ENCODE assay signal across 8 cellular contexts in the genomic region with DNA sequence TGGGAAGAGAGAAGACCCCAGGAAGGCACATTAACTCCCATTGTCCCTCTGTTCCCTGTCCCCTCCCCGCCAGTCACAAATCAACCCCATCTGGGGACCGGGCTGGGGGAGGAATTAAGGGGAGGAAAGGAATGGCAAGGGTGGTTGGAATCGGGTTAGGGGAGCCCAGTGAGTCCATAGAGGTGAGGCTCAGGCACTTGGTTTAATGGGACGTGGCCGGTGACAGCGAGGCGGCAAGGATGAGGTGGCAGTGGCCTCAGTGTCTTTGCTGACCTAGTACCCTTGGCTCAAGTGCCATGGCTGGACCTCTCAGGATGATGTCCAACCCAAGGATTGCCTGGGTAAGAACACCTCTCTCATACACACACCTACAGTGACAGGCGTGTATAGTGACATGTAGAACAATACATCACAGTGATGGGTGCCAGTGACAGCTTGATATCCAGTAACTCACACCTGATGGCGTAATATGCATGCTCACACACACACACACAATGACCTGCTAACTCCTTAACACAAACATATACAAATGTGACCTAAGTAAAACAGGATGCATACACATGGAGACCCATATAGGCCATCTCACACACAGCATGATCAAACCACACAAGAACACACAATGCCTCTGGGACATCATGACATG. TPM values are rescaled to one million over a fixed set of nuclear protein-coding genes. Genes with fewer than 3 reads are reported as not detected.
DNase-seq lines count a peak whose midpoint lies in the region; ATAC-seq and TF ChIP-seq lines count a peak whose summit lies in the region.

No MANE protein-coding gene starts in this region.

- intact Hi-C loops in colonic mucosa (cut with DNase I), result no loop called here

- no peak for TF ChIP-seq CTCF in BE2C (IDR thresholded peaks at IDR 0.05; ENCODE audit: low read depth, low read length)
- no peak for TF ChIP-seq CTCF in colonic mucosa (IDR thresholded peaks at IDR 0.05)

- no peak for ATAC-seq in naive thymus-derived CD8-positive, alpha-beta T cell
- ATAC-seq in GM18861 (IDR thresholded peaks at IDR 0.05; ENCODE audit: unreplicated experiment) (no peak), HG03378 (IDR thresholded peaks at IDR 0.05; ENCODE audit: unreplicated experiment) (no peak)

- DNase-seq in BE2C, result no peak
- DNase-seq in colonic mucosa, result no peak
- DNase-seq in naive thymus-derived CD8-positive, alpha-beta T cell, result no peak
- no peak for DNase-seq in RPMI8226
- DNase-seq in central memory CD4-positive, alpha-beta T cell, result no peak

- peaks cover 0 to 5% (median 0%) of the 10 kb centered on the region in 9 donors for H3K9me3 Mint-ChIP-seq in naive thymus-derived CD8-positive, alpha-beta T cell

- H3K27ac ChIP-seq in KOPT-K1 (ENCODE audit: low read depth, low read length, poor library complexity, severe bottlenecking) (peak overlapping the region; percentile 67), colonic mucosa (peak overlapping the region; percentile 50)

- H3K4me1 Mint-ChIP-seq in naive thymus-derived CD8-positive, alpha-beta T cell, result peaks cover 47 to 67% (median 59%) of the 10 kb centered on the region in 4 donors

- H3K4me3 Mint-ChIP-seq in naive thymus-derived CD8-positive, alpha-beta T cell, result peak overlapping the region; percentile 74 to 96 (median 90)

- H3K9me3 ChIP-seq in BE2C, result no peaks in the 10 kb centered on the region
- H3K9me3 ChIP-seq in KOPT-K1 (ENCODE audit: insufficient read depth, low read length, poor library complexity, severe bottlenecking), result no peaks in the 10 kb centered on the region
- no peaks in the 10 kb centered on the region for H3K9me3 ChIP-seq in colonic mucosa

- peak overlapping the region; percentile 47 to 54 for H3K9ac ChIP-seq in colonic mucosa (ENCODE audit: low read depth in 2 of 2, low read length in 2 of 2)

- POLR2A ChIA-PET in naive thymus-derived CD8-positive, alpha-beta T cell (lab: Charles Lee), result interaction anchor here (0.6 to 8.1 kb wide), 4 partner anchors 10 to 1480 kb away, joined by 5 to 118 read pairs (median 12); partner anchors contain the start of gene OGA

- peak overlapping the region; percentile 46 for H3K4me3 ChIP-seq in BE2C (ENCODE audit: low read depth, low read length)
- H3K4me3 ChIP-seq in colonic mucosa, result peak overlapping the region; percentile 53

- H3K36me3 Mint-ChIP-seq in naive thymus-derived CD8-positive, alpha-beta T cell, result peaks cover 0 to 1% (median 0%) of the 10 kb centered on the region in 3 donors

- H3K4me1 ChIP-seq in BE2C (peaks cover 14% of the 10 kb centered on the region), colonic mucosa (peaks cover 7% of the 10 kb centered on the region)

- peaks cover 0 to 3% (median 0%) of the 10 kb centered on the region in 5 donors for H3K27me3 Mint-ChIP-seq in naive thymus-derived CD8-positive, alpha-beta T cell

- H3K27me3 ChIP-seq in BE2C (no peaks in the 10 kb centered on the region), colonic mucosa (no peaks in the 10 kb centered on the region)

- H3K36me3 ChIP-seq in BE2C (no peaks in the 10 kb centered on the region), KOPT-K1 (ENCODE audit: insufficient read depth, low read length) (no peaks in the 10 kb centered on the region), colonic mucosa (no peaks in the 10 kb centered on the region)

- H3K27ac Mint-ChIP-seq in naive thymus-derived CD8-positive, alpha-beta T cell, result peak overlapping the region; percentile 94 to 100 (median 99)

RNA-seq across cellular contexts. Expression of gene KCNIP2, which starts 12.3 kb away (rescaled TPM):
- 5.0 TPM for polyA plus RNA-seq in BE2C (2012; ENCODE audit: insufficient read depth, insufficient read length, low read depth)
- total RNA-seq in colonic mucosa, result 1 to 10 TPM; 1.5 to 2.8 TPM
- total RNA-seq in naive thymus-derived CD8-positive, alpha-beta T cell, result 1 to 10 TPM; 2.0 to 2.5 TPM
- polyA plus RNA-seq in naive thymus-derived CD8-positive, alpha-beta T cell, result not detected

RNA-seq across cellular contexts. Expression of gene OGA, which starts 13.0 kb away (rescaled TPM):
- 41.7 TPM for polyA plus RNA-seq in BE2C (2012; ENCODE audit: insufficient read depth, insufficient read length, low read depth)
- total RNA-seq in colonic mucosa, result 10 to 100 TPM; 70.4 to 77.8 TPM
- 100 to 1,000 TPM; 370 to 406 TPM for total RNA-seq in naive thymus-derived CD8-positive, alpha-beta T cell
- 10 to 100 TPM; 35.7 to 43.7 (median 41.9) TPM for polyA plus RNA-seq in naive thymus-derived CD8-positive, alpha-beta T cell

RNA-seq across cellular contexts. Expression of gene NPM3, which starts 48.0 kb away (rescaled TPM):
- polyA plus RNA-seq in BE2C (2012; ENCODE audit: insufficient read depth, insufficient read length, low read depth), result 189 TPM
- total RNA-seq in colonic mucosa, result 10 to 100 TPM; 14.6 to 73.6 TPM
- 10 to 100 TPM; 17.1 to 19.1 TPM for total RNA-seq in naive thymus-derived CD8-positive, alpha-beta T cell
- polyA plus RNA-seq in naive thymus-derived CD8-positive, alpha-beta T cell, result 10 to 100 TPM; 14.6 to 19.3 (median 18.9) TPM

RNA-seq across cellular contexts. Expression of gene FGF8, which starts 55.4 kb away (rescaled TPM):
- not detected for polyA plus RNA-seq in BE2C (2012; ENCODE audit: insufficient read depth, insufficient read length, low read depth)
- total RNA-seq in colonic mucosa, result not detected
- not detected for total RNA-seq in naive thymus-derived CD8-positive, alpha-beta T cell
- not detected for polyA plus RNA-seq in naive thymus-derived CD8-positive, alpha-beta T cell

Comparison
In these comparisons a context has a peak if more than half of its experiments do, and no peak if none do; other contexts are left out.
1. RNA of gene OGA, which starts 13.0 kb away (total RNA-seq): 370 to 406 TPM in naive thymus-derived CD8-positive, alpha-beta T cell; 70.4 to 77.8 TPM in colonic mucosa; every median in the first group is over 4 times any median in the second.